23 cellular contexts compared by ENCODE assay signal in the genomic region with DNA sequence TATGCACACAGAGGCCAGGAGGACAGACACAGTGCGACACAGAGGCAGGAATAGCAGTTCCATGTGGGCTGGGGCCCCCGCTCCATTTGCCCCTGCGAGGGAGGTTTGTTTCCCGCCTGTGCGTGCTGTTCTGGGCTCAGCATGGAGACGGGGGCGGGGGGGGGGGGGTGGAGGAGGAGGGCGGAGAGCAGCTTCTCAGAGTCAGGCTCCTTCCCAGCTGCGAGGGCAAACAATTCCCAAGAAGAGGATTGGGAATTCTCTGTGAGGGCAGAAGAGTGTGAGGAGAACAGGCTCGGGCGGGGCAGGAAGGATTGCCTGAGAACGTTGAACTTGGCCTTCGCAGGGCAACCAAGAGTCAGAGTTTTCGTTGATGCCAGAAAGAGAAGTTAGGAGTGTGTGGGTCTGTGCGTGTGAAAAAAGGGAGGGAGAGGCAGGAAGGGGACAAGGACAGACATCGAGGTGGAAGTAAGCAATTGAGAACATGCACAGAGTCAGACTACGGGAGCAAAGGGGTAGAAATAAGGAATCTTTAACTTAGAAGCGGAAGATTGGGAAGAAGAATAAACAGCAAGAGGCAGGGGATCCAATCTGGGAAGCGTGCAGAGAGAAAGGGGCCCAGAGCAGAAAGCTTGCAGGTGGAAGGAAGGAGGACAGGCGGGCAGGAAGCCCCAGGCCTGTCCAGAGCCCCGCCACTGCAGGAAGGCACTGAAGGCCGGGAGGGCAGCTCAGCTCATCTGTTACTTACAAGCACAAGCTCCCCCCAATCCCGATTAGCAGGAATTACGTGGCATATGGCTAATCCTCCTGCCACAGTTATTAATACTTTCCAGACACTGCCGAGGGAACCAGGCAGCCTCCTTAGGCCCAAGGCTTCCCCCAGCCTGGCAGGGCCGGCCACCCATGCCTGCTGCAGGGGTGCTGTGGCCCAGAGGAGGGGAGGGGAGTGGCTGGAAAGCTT. TPM values are rescaled to one million over a fixed set of nuclear protein-coding genes. Genes with fewer than 3 reads are reported as not detected.
DNase-seq lines count a peak whose midpoint lies in the region; ATAC-seq and TF ChIP-seq lines count a peak whose summit lies in the region.
"Had no signal": no experiment of that assay in that cellular context is flagged by ENCODE, and none has a peak within 500 bp of the region (broad histone marks: within the 10 kb centered on the region; RNA-seq: fewer than 3 reads in every experiment).

No MANE protein-coding gene starts in this region.

- no peaks in the 10 kb centered on the region for H3F3A ChIP-seq in smooth muscle cell (ENCODE audit: low read depth)

- DNase-seq in T-helper 1 cell: no peak
- DNase-seq in NCI-H82 (lab: John Stamatoyannopoulos, UW): peak; percentile 99
- DNase-seq in fibroblast of lung (ENCODE audit: low read depth in 2 of 2): no peak
- no peak for DNase-seq in smooth muscle cell (lab: John Stamatoyannopoulos, UW; ENCODE audit: unreplicated experiment)
- no peak for DNase-seq in HAP-1 (ENCODE audit: low spot score in 2 of 2)
- no peak for DNase-seq in mucosa of descending colon
- DNase-seq: activated CD4-positive, CD25-positive, alpha-beta regulatory T cell; anterior cingulate cortex; DMS53; effector CD8-positive, alpha-beta T cell; heart right ventricle; NCI-H774; PC-9; SJCRH30; stimulated activated CD4-positive, alpha-beta T cell treated with anti-CD3 and anti-CD28 coated beads, Interleukin-15, amount 100 ng/mL, for 24 hours; upper lobe of left lung had no signal

- peaks cover 2% of the 10 kb centered on the region for H3K4me1 ChIP-seq in fibroblast of lung (ENCODE audit: control insufficient read depth, extremely low read depth, insufficient read depth, low read length)
- no peaks in the 10 kb centered on the region for H3K4me1 ChIP-seq in smooth muscle cell (ENCODE audit: low read depth)
- H3K4me1 ChIP-seq in HAP-1: peaks cover 11% of the 10 kb centered on the region
- H3K4me1 ChIP-seq in mucosa of descending colon (ENCODE audit: low read depth): peaks cover 4% of the 10 kb centered on the region
- H3K4me1 ChIP-seq: SJCRH30 had no signal

- no peak overlapping the region for H3K4me3 ChIP-seq in fibroblast of lung (replicated peaks in 1 of 4; ENCODE audit: control extremely low read depth in 1 of 4, insufficient read depth in 1 of 4, low read depth in 3 of 4, low read length in 4 of 4)
- no peak overlapping the region for H3K4me3 ChIP-seq in smooth muscle cell
- H3K4me3 ChIP-seq in HAP-1: no peak overlapping the region
- H3K4me3 ChIP-seq in mucosa of descending colon: no peak overlapping the region
- H3K4me3 ChIP-seq: heart right ventricle, PC-9, SJCRH30, upper lobe of left lung had no signal

- H3K27me3 ChIP-seq in fibroblast of lung (ENCODE audit: control insufficient read depth, insufficient read depth, low read length): no peaks in the 10 kb centered on the region
- no peaks in the 10 kb centered on the region for H3K27me3 ChIP-seq in smooth muscle cell (ENCODE audit: low read depth)
- H3K27me3 ChIP-seq in HAP-1 (ENCODE audit: low read depth): no peaks in the 10 kb centered on the region
- H3K27me3 ChIP-seq: SJCRH30, upper lobe of left lung had no signal

- H3K4me1 Mint-ChIP-seq in T-helper 1 cell treated with Interleukin-12 subunit alpha and Interleukin-12 subunit beta and Interleukin-4 antibody, amounts not matched to agents 30 μg/mL and 1 μg/mL, for 36 hours (ENCODE audit: low read depth): peaks cover 22% of the 10 kb centered on the region
- H3K4me1 Mint-ChIP-seq: stimulated activated memory B cell treated with anti-CD40 and anti-IgM and Interleukin-4, amounts not matched to agents 10 μg/mL and 1 μg/mL and 100 μg/mL, for 72 hours had no signal

- H3K4me2 ChIP-seq in fibroblast of lung (ENCODE audit: extremely low read depth, insufficient read depth, low read length) (no peak overlapping the region), smooth muscle cell (peak overlapping the region; percentile 11)
- H3K4me2 ChIP-seq: PC-9 had no signal

- H3K27me3 Mint-ChIP-seq in T-helper 1 cell treated with Interleukin-12 subunit alpha and Interleukin-12 subunit beta and Interleukin-4 antibody, amounts not matched to agents 30 μg/mL and 1 μg/mL, for 36 hours (ENCODE audit: low read depth): peaks cover 14% of the 10 kb centered on the region

- in situ Hi-C loops in HAP-1 (cut with MboI; ENCODE audit: low sequenced_read_pairs): no loop called here

- H3K79me2 ChIP-seq in fibroblast of lung (ENCODE audit: control insufficient read depth, insufficient read depth, low read length) (no peaks in the 10 kb centered on the region), smooth muscle cell (ENCODE audit: low read depth) (no peaks in the 10 kb centered on the region)

- H3K27ac Mint-ChIP-seq in T-helper 1 cell treated with Interleukin-12 subunit alpha and Interleukin-12 subunit beta and Interleukin-4 antibody, amounts not matched to agents 30 μg/mL and 1 μg/mL, for 36 hours: peak overlapping the region; percentile 22
- H3K27ac Mint-ChIP-seq: nephron; stimulated activated memory B cell treated with anti-CD40 and anti-IgM and Interleukin-4, amounts not matched to agents 10 μg/mL and 1 μg/mL and 100 μg/mL, for 72 hours; T-helper 2 cell treated with Interferon-gamma antibody and Interleukin-4, amounts not matched to agents 5 μg/mL and 100 μg/mL, for 36 hours had no signal

- H3K9ac ChIP-seq in fibroblast of lung (ENCODE audit: insufficient read depth, low read length): no peak overlapping the region
- H3K9ac ChIP-seq in smooth muscle cell (ENCODE audit: low read depth): no peak overlapping the region

- H3K9me3 Mint-ChIP-seq in T-helper 1 cell treated with Interleukin-12 subunit alpha and Interleukin-12 subunit beta and Interleukin-4 antibody, amounts not matched to agents 30 μg/mL and 1 μg/mL, for 36 hours: no peaks in the 10 kb centered on the region
- H3K9me3 Mint-ChIP-seq: central memory CD8-positive, alpha-beta T cell; nephron; stimulated activated memory B cell treated with anti-CD40 and anti-IgM and Interleukin-4, amounts not matched to agents 10 μg/mL and 1 μg/mL and 100 μg/mL, for 72 hours; T-helper 2 cell treated with Interferon-gamma antibody and Interleukin-4, amounts not matched to agents 5 μg/mL and 100 μg/mL, for 36 hours had no signal

- H4K20me1 ChIP-seq in fibroblast of lung (ENCODE audit: control insufficient read depth, extremely low read depth, insufficient read depth, low read length) (no peaks in the 10 kb centered on the region), smooth muscle cell (ENCODE audit: low read depth) (no peaks in the 10 kb centered on the region)

- no peak for TF ChIP-seq CTCF in fibroblast of lung (conservative IDR thresholded peaks at IDR 0.05 in 1 of 2, IDR thresholded peaks at IDR 0.05 in 1 of 2; ENCODE audit: low read depth in 1 of 2, low read length in 2 of 2)
- no peak for TF ChIP-seq CTCF in smooth muscle cell (IDR thresholded peaks at IDR 0.05; ENCODE audit: borderline replicate concordance, insufficient read depth, poor library complexity, severe bottlenecking)
- TF ChIP-seq CTCF in mucosa of descending colon (IDR thresholded peaks at IDR 0.05): no peak

- H3K36me3 ChIP-seq in fibroblast of lung (ENCODE audit: control insufficient read depth, insufficient read depth, low read length): no peaks in the 10 kb centered on the region
- H3K36me3 ChIP-seq in smooth muscle cell (ENCODE audit: low read depth): no peaks in the 10 kb centered on the region
- H3K36me3 ChIP-seq in HAP-1 (replicated peaks): no peaks in the 10 kb centered on the region
- H3K36me3 ChIP-seq in mucosa of descending colon (ENCODE audit: low read depth): no peaks in the 10 kb centered on the region
- H3K36me3 ChIP-seq: heart right ventricle, SJCRH30, upper lobe of left lung had no signal

- peak overlapping the region; percentile 18 for H2AFZ ChIP-seq in fibroblast of lung (ENCODE audit: low read length)
- no peak overlapping the region for H2AFZ ChIP-seq in smooth muscle cell (ENCODE audit: low read depth)
- H2AFZ ChIP-seq: PC-9 had no signal

- H3K9me3 ChIP-seq in fibroblast of lung (ENCODE audit: control insufficient read depth, insufficient read depth, low read depth, low read length) (no peaks in the 10 kb centered on the region), smooth muscle cell (replicated peaks; ENCODE audit: low read depth) (no peaks in the 10 kb centered on the region), HAP-1 (no peaks in the 10 kb centered on the region), mucosa of descending colon (no peaks in the 10 kb centered on the region)
- H3K9me3 ChIP-seq: heart right ventricle, SJCRH30, upper lobe of left lung had no signal

- no peak overlapping the region for H3K4me3 Mint-ChIP-seq in T-helper 1 cell treated with Interleukin-12 subunit alpha and Interleukin-12 subunit beta and Interleukin-4 antibody, amounts not matched to agents 30 μg/mL and 1 μg/mL, for 36 hours
- H3K4me3 Mint-ChIP-seq: central memory CD8-positive, alpha-beta T cell; nephron; stimulated activated memory B cell treated with anti-CD40 and anti-IgM and Interleukin-4, amounts not matched to agents 10 μg/mL and 1 μg/mL and 100 μg/mL, for 72 hours; T-helper 2 cell treated with Interferon-gamma antibody and Interleukin-4, amounts not matched to agents 5 μg/mL and 100 μg/mL, for 36 hours had no signal

- WGBS in smooth muscle cell (ENCODE audit: low lambda C conversion rate): 53% methylated on average over 24 of the region's 26 CpGs

- intact Hi-C loops in mucosa of descending colon (cut with DNase I, micrococcal nuclease): loop anchor here (5.0 kb wide), 1 partner anchor 84 kb away; no protein-coding TSS in a partner anchor

- no peak for ATAC-seq in mucosa of descending colon
- no peak for ATAC-seq in GM19452 (IDR thresholded peaks at IDR 0.05; ENCODE audit: unreplicated experiment)
- ATAC-seq: stimulated activated memory B cell treated with anti-CD40 and anti-IgM and Interleukin-4, amounts not matched to agents 10 μg/mL and 1 μg/mL and 100 μg/mL, for 72 hours had no signal

- H3K27ac ChIP-seq in fibroblast of lung (ENCODE audit: insufficient read depth, low read length) (no peak overlapping the region), smooth muscle cell (ENCODE audit: low read depth) (peak overlapping the region; percentile 43)
- H3K27ac ChIP-seq: C4-2B, heart right ventricle, PC-9, SJCRH30, upper lobe of left lung had no signal

- H3K36me3 Mint-ChIP-seq in T-helper 1 cell treated with Interleukin-12 subunit alpha and Interleukin-12 subunit beta and Interleukin-4 antibody, amounts not matched to agents 30 μg/mL and 1 μg/mL, for 36 hours (ENCODE audit: low read depth): peaks cover 3% of the 10 kb centered on the region
- H3K36me3 Mint-ChIP-seq: stimulated activated memory B cell treated with anti-CD40 and anti-IgM and Interleukin-4, amounts not matched to agents 10 μg/mL and 1 μg/mL and 100 μg/mL, for 72 hours had no signal

RNA-seq across cellular contexts. Expression of a gene that starts 15.6 kb away (rescaled TPM):
- total RNA-seq in fibroblast of lung: 60.4 and 85.7 TPM in 2 replicates
- polyA plus RNA-seq in fibroblast of lung: 44.1 and 54.5 TPM in 2 replicates
- polyA plus RNA-seq in fibroblast of lung (2012): 34.3 and 41.9 TPM in 2 replicates
- 53.5 and 56.9 TPM in 2 replicates for polyA minus RNA-seq in fibroblast of lung (ENCODE audit: low replicate concordance)
- 75.5 and 91.7 TPM in 2 replicates for total RNA-seq in smooth muscle cell
- polyA plus RNA-seq in smooth muscle cell: 59.3 and 82.9 TPM in 2 replicates
- total RNA-seq in mucosa of descending colon: 10 to 100 TPM in 1 of 3 donors, 1 to 10 TPM in 2; 5.4 to 62.7 (median 5.5) TPM
- total RNA-seq: PC-9 had no signal
